11 cellular contexts compared by ENCODE assay signal in the genomic region with DNA sequence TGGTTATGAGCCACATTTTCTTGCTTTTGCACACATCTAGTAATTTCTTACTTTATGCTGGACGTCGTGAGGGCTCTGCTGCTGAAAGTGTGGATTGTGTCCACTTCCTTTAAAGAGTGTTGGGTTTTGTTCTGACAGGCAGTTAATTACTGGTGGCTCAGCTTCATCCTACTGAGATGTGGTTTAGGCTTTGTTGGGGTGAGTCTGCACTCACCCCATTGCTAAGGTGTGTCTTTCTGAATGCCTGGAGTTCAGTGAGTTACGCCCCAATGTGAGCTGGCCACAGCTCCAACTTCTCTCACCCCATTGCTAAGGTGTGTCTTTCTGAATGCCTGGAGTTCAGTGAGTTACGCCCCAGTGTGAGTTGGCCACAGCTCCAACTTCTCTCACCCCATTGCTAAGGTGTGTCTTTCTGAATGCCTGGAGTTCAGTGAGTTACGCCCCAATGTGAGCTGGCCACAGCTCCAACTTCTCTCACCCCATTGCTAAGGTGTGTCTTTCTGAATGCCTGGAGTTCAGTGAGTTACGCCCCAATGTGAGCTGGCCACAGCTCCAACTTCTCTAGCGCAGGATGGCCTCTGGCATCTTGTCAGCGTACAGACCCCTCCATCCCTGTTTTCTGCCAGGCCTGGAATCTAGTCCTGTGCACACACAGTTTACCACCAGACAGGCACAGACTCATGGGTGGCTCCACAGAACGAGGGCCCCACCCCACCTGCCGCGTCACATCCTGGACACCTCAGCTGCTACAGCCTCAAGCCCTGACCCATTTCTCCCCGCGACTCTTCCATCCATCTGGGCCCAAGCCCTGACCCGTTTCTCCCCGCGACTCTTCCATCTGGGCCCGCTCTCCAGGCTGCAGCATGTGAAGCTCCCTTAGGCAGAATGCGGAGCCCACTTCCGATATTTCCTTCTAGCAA. TPM values are rescaled to one million over a fixed set of nuclear protein-coding genes. Genes with fewer than 3 reads are reported as not detected.
DNase-seq lines count a peak whose midpoint lies in the region; ATAC-seq and TF ChIP-seq lines count a peak whose summit lies in the region.
"Not testable (repeated sequence)": the region's sequence is repeated elsewhere in the genome, so short reads cannot be mapped to it uniquely, and the experiment has no call there.
"Had no signal": no experiment of that assay in that cellular context is flagged by ENCODE, and none has a peak within 500 bp of the region (broad histone marks: within the 10 kb centered on the region; RNA-seq: fewer than 3 reads in every experiment).

No MANE protein-coding gene starts in this region.

- TF ChIP-seq RAD21 in Ishikawa (IDR thresholded peaks at IDR 0.05; ENCODE audit: low read depth) = peak; percentile 2; the same call in 1 of the 2 replicates

- H3K9me3 ChIP-seq in right lobe of liver, upper lobe of right lung: not testable (repeated sequence)

- peak; percentile 79 for TF ChIP-seq EP300 in Ishikawa (IDR thresholded peaks at IDR 0.05; ENCODE audit: borderline replicate concordance)

- DNase-seq in SW480 (ENCODE audit: low spot score) = peak; percentile 55
- DNase-seq in epithelial cell of prostate (ENCODE audit: low read depth, low spot score) = peak; percentile 6
- DNase-seq in Right ventricle myocardium superior = peak; percentile 29
- peak in 2 of 3 donors; percentile 10 to 46 for DNase-seq in right lobe of liver
- DNase-seq in renal cortical epithelial cell (ENCODE audit: low read depth) = peak; percentile 6
- peak; percentile 44 for DNase-seq in upper lobe of right lung

- not testable (repeated sequence) for H3K36me3 ChIP-seq in right lobe of liver, upper lobe of right lung

- peak overlapping the region; percentile 67 for H3K27ac ChIP-seq in epithelial cell of prostate
- not testable (repeated sequence) for H3K27ac ChIP-seq in right lobe of liver, upper lobe of right lung

- not testable (repeated sequence) for TF ChIP-seq CTCF in right lobe of liver (IDR thresholded peaks at IDR 0.05); upper lobe of right lung (IDR thresholded peaks at IDR 0.05)

- WGBS in right lobe of liver (ENCODE audit: insufficient coverage, low coverage, low lambda C conversion rate, missing lambda C conversion rate) = 77% methylated on average over 17 of the region's 19 CpGs

- TF ChIP-seq POLR2A in right lobe of liver (IDR thresholded peaks at IDR 0.05) = not testable (repeated sequence)

- H3K4me1 ChIP-seq in right lobe of liver, upper lobe of right lung: not testable (repeated sequence)

- ATAC-seq in Right ventricle myocardium superior (ENCODE audit: poor library complexity); right lobe of liver; upper lobe of right lung: not testable (repeated sequence)

- intact Hi-C loops in Right ventricle myocardium superior (cut with DNase I); right lobe of liver (cut with DNase I); upper lobe of right lung (cut with DNase I): not testable (repeated sequence)

- H3K4me3 ChIP-seq in right lobe of liver, upper lobe of right lung: not testable (repeated sequence)

- H3K27me3 ChIP-seq in right lobe of liver, upper lobe of right lung: not testable (repeated sequence)

TF ChIP-seq in Ishikawa, 13 proteins besides CTCF, POLR2A, EP300 and RAD21:
- TF ChIP-seq NFIC (IDR thresholded peaks at IDR 0.05) (peak; percentile 75), CREB1 (IDR thresholded peaks at IDR 0.05; ENCODE audit: low read depth) (0 out of 2 replicates have a peak, but pooled peaks have one; percentile 11), FOXM1 (IDR thresholded peaks at IDR 0.05; ENCODE audit: borderline replicate concordance, low read depth) (peak; percentile 41; the same call in 1 of the 2 replicates), TEAD4 (IDR thresholded peaks at IDR 0.05) (peak; percentile 72)
- TF ChIP-seq, protein P1, sequence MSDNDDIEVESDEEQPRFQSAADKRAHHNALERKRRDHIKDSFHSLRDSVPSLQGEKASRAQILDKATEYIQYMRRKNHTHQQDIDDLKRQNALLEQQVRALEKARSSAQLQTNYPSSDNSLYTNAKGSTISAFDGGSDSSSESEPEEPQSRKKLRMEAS (IDR thresholded peaks at IDR 0.05) = 0 out of 2 replicates have a peak, but pooled peaks have one; percentile 37
TF ChIP-seq in Ishikawa: peak in this region for 5; not testable (repeated sequence) for 8.

RNA-seq across cellular contexts. Expression of a gene that starts 39.5 kb away (rescaled TPM):
- total RNA-seq in Right ventricle myocardium superior (1.9 TPM), right lobe of liver (under 1 TPM; 0.16 to 0.67 (median 0.32) TPM), renal cortical epithelial cell (2.4 and 6.1 TPM in 2 replicates), upper lobe of right lung (0.52 TPM)
- total RNA-seq: CD4-positive, alpha-beta memory T cell; GM12878; M059J; SK-MEL-5 had no signal
